Comparison of ENCODE assay signal across 8 cellular contexts in the genomic region with DNA sequence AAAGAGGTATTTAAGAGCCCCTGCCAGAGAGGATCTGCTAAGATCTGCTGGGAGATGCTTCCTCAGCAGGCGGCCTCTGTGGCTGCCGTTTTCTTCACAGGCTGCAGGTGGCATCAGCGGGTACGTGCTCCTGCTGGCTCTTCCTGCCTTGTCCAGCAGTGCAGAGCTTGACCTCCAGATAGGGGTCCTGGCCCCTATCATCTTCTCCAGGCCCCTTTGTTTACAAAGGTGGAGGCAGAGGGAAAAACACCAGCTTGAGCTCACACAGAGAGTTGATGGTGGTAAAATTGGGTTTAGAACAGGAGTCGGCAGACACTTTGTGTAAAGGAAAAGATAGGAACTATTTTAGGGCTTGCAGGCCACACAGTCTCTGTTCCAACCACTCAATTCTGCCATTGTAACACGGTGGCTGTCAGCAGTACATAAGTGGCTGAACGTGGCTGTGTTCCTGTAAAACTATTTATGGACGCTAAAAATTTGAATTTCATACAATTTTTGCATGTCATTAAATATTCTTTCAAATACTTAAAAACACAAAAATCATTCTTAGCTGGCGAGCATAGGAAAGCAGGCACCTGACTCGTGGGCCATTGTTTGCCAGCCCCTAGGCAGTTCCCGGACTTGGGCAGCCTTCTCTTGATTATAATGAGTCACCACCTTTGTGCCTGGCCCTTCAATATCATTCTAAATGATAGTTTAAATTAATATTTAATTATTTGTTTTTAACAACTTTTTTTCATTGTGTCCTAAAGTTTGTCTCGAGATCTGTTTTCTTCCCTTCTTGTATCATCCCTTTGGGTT.
DNase-seq lines count a peak whose midpoint lies in the region; ATAC-seq, FAIRE-seq and TF ChIP-seq lines count a peak whose summit lies in the region.

No MANE protein-coding gene starts in this region.

- intact Hi-C loops in breast epithelium (cut with DNase I; ENCODE audit: low total_unique reads) (loop anchor here (10.0 kb wide), 1 partner anchor 107 kb away; no protein-coding TSS in a partner anchor), kidney (cut with DNase I) (no loop called here)

- H3K9ac ChIP-seq in kidney (ENCODE audit: low read length in 2 of 2), result no peak overlapping the region

- H3K27ac ChIP-seq in breast epithelium (no peak overlapping the region), kidney (ENCODE audit: low read depth in 2 of 2, low read length in 2 of 2) (no peak overlapping the region)

- no peak overlapping the region for H3K4me3 ChIP-seq in breast epithelium
- no peak overlapping the region for H3K4me3 ChIP-seq in kidney (ENCODE audit: low read length in 2 of 2)

- no peak for TF ChIP-seq POLR2A in GM12892 (IDR thresholded peaks at IDR 0.05; ENCODE audit: low read depth, low read length)
- TF ChIP-seq POLR2A in breast epithelium (IDR thresholded peaks at IDR 0.05), result no peak

- H3K9me3 ChIP-seq in breast epithelium (no peaks in the 10 kb centered on the region), kidney (ENCODE audit: control insufficient read depth in 1 of 2, low read length in 2 of 2) (no peaks in the 10 kb centered on the region)

- TF ChIP-seq CTCF in breast epithelium (IDR thresholded peaks at IDR 0.05) (peak in 2 of 3 donors; percentile 44 to 55), kidney (IDR thresholded peaks at IDR 0.05; ENCODE audit: borderline replicate concordance, extremely low read depth, insufficient read depth) (peak; percentile 61)

- H3K27me3 ChIP-seq in breast epithelium, result no peaks in the 10 kb centered on the region

- H3K36me3 ChIP-seq in breast epithelium, result no peaks in the 10 kb centered on the region
- no peaks in the 10 kb centered on the region for H3K36me3 ChIP-seq in kidney (ENCODE audit: control insufficient read depth in 1 of 2, insufficient read depth in 2 of 2, low read length in 2 of 2)

- H3K4me1 ChIP-seq in breast epithelium (no peaks in the 10 kb centered on the region), kidney (ENCODE audit: control insufficient read depth in 1 of 2, insufficient read depth in 1 of 2, low read depth in 1 of 2, low read length in 2 of 2) (no peaks in the 10 kb centered on the region)

- FAIRE-seq in GM12892 (lab: Jason Lieb, UNC), result peak; percentile 96
- no peak for FAIRE-seq in kidney (lab: Jason Lieb, UNC)

- ATAC-seq in HG03135 (IDR thresholded peaks at IDR 0.05; ENCODE audit: unreplicated experiment) (peak; percentile 52), GM19395 (IDR thresholded peaks at IDR 0.05; ENCODE audit: unreplicated experiment) (no peak)

- DNase-seq in AML-193 (lab: John Stamatoyannopoulos, UW), result peak; percentile 54 to 60
- peak; percentile 64 for DNase-seq in GM12892 (ENCODE audit: insufficient read length)
- peak; percentile 78 for DNase-seq in OCI-M1 (lab: John Stamatoyannopoulos, UW)
- DNase-seq in breast epithelium (ENCODE audit: low spot score in 2 of 2), result no peak
- no peak for DNase-seq in kidney
- peak; percentile 37 for DNase-seq in stimulated activated CD8-positive, alpha-beta memory T cell treated with anti-CD3 and anti-CD28 coated beads, Interleukin-4, amount 100 ng/mL, for 48 hours

Comparison
In these comparisons a context has a peak if more than half of its experiments do, and no peak if none do; other contexts are left out.
1. DNase-seq: peak in AML-193 (2 of 2), GM12892 (single experiment), OCI-M1 (single experiment) and stimulated activated CD8-positive, alpha-beta memory T cell treated with anti-CD3 and anti-CD28 coated beads, Interleukin-4, amount 100 ng/mL, for 48 hours (single experiment); none in breast epithelium (0 of 2) and kidney (single experiment).